27 cellular contexts compared by ENCODE assay signal in the genomic region with DNA sequence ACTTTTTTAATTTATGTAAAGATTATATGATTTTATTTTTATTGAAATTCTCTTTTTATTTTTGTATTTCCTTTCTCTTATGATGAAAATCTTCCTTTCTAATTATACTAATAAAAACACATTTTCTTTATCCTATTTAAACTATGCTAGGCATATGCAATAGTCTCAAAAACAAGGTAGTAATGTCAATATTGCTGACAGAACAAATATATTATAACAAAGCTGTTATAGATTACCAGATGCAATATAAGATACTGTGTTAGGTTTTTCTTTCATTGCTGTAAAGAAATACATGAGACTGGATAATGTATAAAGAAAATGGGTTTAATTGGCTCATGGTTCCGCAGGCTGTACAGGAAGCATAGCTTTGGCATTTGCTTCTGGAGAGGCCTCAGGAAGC.
"Had no signal": no experiment of that assay in that cellular context is flagged by ENCODE, and none has a peak within 500 bp of the region (broad histone marks: within the 10 kb centered on the region; RNA-seq: fewer than 3 reads in every experiment).

No MANE protein-coding gene starts in this region.

- H3K4me1 ChIP-seq: esophagus muscularis mucosa, foreskin keratinocyte, lower lobe of right lung, pancreas, testis, tibial artery had no signal

- FAIRE-seq: endothelial cell of umbilical vein, keratinocyte had no signal

- H3K27ac ChIP-seq: coronary artery, esophagus muscularis mucosa, foreskin keratinocyte, lower lobe of right lung, neutrophil, pancreas, testis, tibial artery had no signal

- ATAC-seq: foreskin keratinocyte; lower lobe of right lung; mucosa of descending colon; natural killer cell treated with Interleukin-12 subunit alpha and Interleukin-12 subunit beta and Interleukin-15 and Interleukin-18, amount 100 ng/mL, for 72 hours; pancreas; sciatic nerve; stimulated activated memory B cell treated with anti-CD40 and anti-IgM and Interleukin-4, amounts not matched to agents 10 μg/mL and 1 μg/mL and 100 μg/mL, for 72 hours; stimulated activated naive CD8-positive, alpha-beta T cell treated with anti-CD3 and anti-CD28 coated beads, Interleukin-15, Interleukin-2, amounts not matched to agents 100 U/mL and 50 U/mL, for 24 hours had no signal

- H3K4me1 Mint-ChIP-seq: memory B cell; naive B cell; stimulated activated memory B cell treated with anti-CD40 and anti-IgM and Interleukin-4, amounts not matched to agents 10 μg/mL and 1 μg/mL and 100 μg/mL, for 72 hours had no signal

- H3K4me3 Mint-ChIP-seq: memory B cell; mesothelial cell of epicardium; naive B cell; natural killer cell treated with Interleukin-12 subunit alpha and Interleukin-12 subunit beta and Interleukin-15 and Interleukin-18, amount 100 ng/mL, for 72 hours; neural crest cell; stimulated activated memory B cell treated with anti-CD40 and anti-IgM and Interleukin-4, amounts not matched to agents 10 μg/mL and 1 μg/mL and 100 μg/mL, for 72 hours; type B pancreatic cell had no signal

- H3K27me3 ChIP-seq: esophagus muscularis mucosa, foreskin keratinocyte, neutrophil, testis, tibial artery had no signal

- H3K9me3 Mint-ChIP-seq: memory B cell, mesothelial cell of epicardium, neural crest cell, type B pancreatic cell had no signal

- H3K27ac Mint-ChIP-seq: memory B cell; mesothelial cell of epicardium; naive B cell; natural killer cell treated with Interleukin-12 subunit alpha and Interleukin-12 subunit beta and Interleukin-15 and Interleukin-18, amount 100 ng/mL, for 72 hours; stimulated activated memory B cell treated with anti-CD40 and anti-IgM and Interleukin-4, amounts not matched to agents 10 μg/mL and 1 μg/mL and 100 μg/mL, for 72 hours; type B pancreatic cell had no signal

- H3K36me3 Mint-ChIP-seq: memory B cell; mesothelial cell of epicardium; naive B cell; stimulated activated memory B cell treated with anti-CD40 and anti-IgM and Interleukin-4, amounts not matched to agents 10 μg/mL and 1 μg/mL and 100 μg/mL, for 72 hours; type B pancreatic cell had no signal

- H3K4me3 ChIP-seq: coronary artery, esophagus muscularis mucosa, lower lobe of right lung, mucosa of descending colon, pancreas, testis, tibial artery had no signal

- DNase-seq: dermis blood vessel endothelial cell; effector memory CD4-positive, alpha-beta T cell; foreskin keratinocyte; head of caudate nucleus; left ventricle myocardium superior; lower lobe of right lung; mucosa of descending colon; naive B cell; pancreas; stimulated activated CD4-positive, alpha-beta T cell treated with anti-CD3 and anti-CD28 coated beads, Interleukin-2, amount 100 ng/mL, for 24 hours; stimulated activated CD4-positive, alpha-beta T cell treated with anti-CD3 and anti-CD28 coated beads, Interleukin-4, amount 100 ng/mL, for 4 hours; stimulated activated naive CD8-positive, alpha-beta T cell treated with anti-CD3 and anti-CD28 coated beads, Interleukin-15, Interleukin-2, amounts not matched to agents 100 U/mL and 50 U/mL, for 24 hours; substantia nigra; testis; tibial artery had no signal

- H3K27me3 Mint-ChIP-seq: memory B cell; naive B cell; natural killer cell treated with Interleukin-12 subunit alpha and Interleukin-12 subunit beta and Interleukin-15 and Interleukin-18, amount 100 ng/mL, for 72 hours; stimulated activated memory B cell treated with anti-CD40 and anti-IgM and Interleukin-4, amounts not matched to agents 10 μg/mL and 1 μg/mL and 100 μg/mL, for 72 hours had no signal

- H3K36me3 ChIP-seq: esophagus muscularis mucosa, lower lobe of right lung, neutrophil, pancreas, tibial artery had no signal

- H3K9me3 ChIP-seq: esophagus muscularis mucosa, lower lobe of right lung, neutrophil, pancreas, testis, tibial artery had no signal
